In the genomic region with DNA sequence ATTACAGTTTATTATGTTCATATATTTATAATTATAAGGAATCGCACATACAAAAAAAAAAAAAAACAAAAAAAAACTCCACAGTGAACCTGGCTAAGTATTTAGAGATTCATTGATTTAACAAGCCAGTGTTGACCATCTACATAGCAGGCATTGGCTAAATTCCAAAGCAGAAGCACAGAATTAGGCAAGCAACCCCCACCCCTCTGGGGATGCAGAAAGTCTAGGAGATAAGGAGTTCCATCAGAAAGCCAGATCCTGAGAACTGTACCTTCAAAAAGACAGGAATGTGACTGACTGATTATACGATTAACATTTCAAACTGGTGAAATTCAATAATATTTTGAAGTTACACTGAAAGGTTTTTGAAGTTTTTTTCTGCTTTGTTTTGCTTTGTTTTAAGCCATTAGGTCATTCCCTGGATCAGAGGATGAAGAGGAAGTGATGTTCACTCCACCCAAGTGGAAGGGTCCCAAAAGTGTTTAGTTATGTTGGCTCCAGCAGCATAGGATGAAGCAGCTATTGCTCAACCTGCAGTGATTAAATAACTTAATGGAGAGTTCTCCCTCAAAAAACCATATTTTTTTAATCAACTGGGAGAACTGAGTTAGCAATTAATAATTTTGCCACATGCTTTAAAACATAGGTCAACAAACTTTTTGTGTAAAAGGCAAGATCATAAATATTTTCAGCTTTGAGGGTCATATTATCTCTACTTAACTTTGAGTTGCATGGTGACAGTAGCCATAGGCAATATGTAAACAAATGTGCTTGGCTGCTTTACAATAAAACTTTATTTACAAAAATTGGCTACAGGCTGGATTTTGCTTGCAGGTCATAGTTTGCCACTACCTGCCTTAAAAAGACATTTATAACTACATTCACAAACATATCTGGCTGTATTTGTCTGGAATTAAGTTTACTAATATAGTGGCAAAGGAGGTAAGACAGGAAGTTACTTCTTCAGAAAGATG, we compare ENCODE assay signal across 15 cellular contexts. TPM values are rescaled to one million over a fixed set of nuclear protein-coding genes. Genes with fewer than 3 reads are reported as not detected.
DNase-seq lines count a peak whose midpoint lies in the region; ATAC-seq, FAIRE-seq and TF ChIP-seq lines count a peak whose summit lies in the region.
"Had no signal": no experiment of that assay in that cellular context is flagged by ENCODE, and none has a peak within 500 bp of the region (broad histone marks: within the 10 kb centered on the region; RNA-seq: fewer than 3 reads in every experiment).

No MANE protein-coding gene starts in this region.

- H3K27ac Mint-ChIP-seq in astrocyte (ENCODE audit: unreplicated experiment): no peak overlapping the region
- no peak overlapping the region for H3K27ac Mint-ChIP-seq in stimulated activated effector memory CD8-positive, alpha-beta T cell treated with anti-CD3 and anti-CD28 coated beads, Interleukin-12 subunit alpha, Interleukin-12 subunit beta, amount 100 ng/mL, for 72 hours
- H3K27ac Mint-ChIP-seq: activated CD4-positive, alpha-beta T cell treated with anti-CD3 and anti-CD28 coated beads for 36 hours had no signal

- ATAC-seq in heart right ventricle (peak; percentile 85 to 95 (median 94)), GM18870 (IDR thresholded peaks at IDR 0.05; ENCODE audit: unreplicated experiment) (no peak), HG03135 (IDR thresholded peaks at IDR 0.05; ENCODE audit: unreplicated experiment) (no peak)
- no peak for ATAC-seq in stimulated activated effector memory CD8-positive, alpha-beta T cell treated with anti-CD3 and anti-CD28 coated beads, Interleukin-12 subunit alpha, Interleukin-12 subunit beta, amount 100 ng/mL, for 72 hours
- ATAC-seq: activated CD4-positive, alpha-beta T cell treated with anti-CD3 and anti-CD28 coated beads for 36 hours had no signal

- no peaks in the 10 kb centered on the region for H3K9me3 Mint-ChIP-seq in astrocyte (ENCODE audit: unreplicated experiment)
- no peaks in the 10 kb centered on the region for H3K9me3 Mint-ChIP-seq in stimulated activated effector memory CD8-positive, alpha-beta T cell treated with anti-CD3 and anti-CD28 coated beads, Interleukin-12 subunit alpha, Interleukin-12 subunit beta, amount 100 ng/mL, for 72 hours

- H3K4me3 ChIP-seq in astrocyte (ENCODE audit: insufficient read depth, low read depth, low read length): no peak overlapping the region
- no peak overlapping the region for H3K4me3 ChIP-seq in heart right ventricle
- H3K4me3 ChIP-seq: coronary artery had no signal

- H3K27me3 ChIP-seq in astrocyte (ENCODE audit: insufficient read depth, low read length) (no peaks in the 10 kb centered on the region), heart right ventricle (no peaks in the 10 kb centered on the region)

- H3K79me2 ChIP-seq in astrocyte (ENCODE audit: insufficient read depth, low read length): no peaks in the 10 kb centered on the region

- no peaks in the 10 kb centered on the region for H3K27me3 Mint-ChIP-seq in astrocyte (ENCODE audit: low read depth, unreplicated experiment)
- H3K27me3 Mint-ChIP-seq: activated CD4-positive, alpha-beta T cell treated with anti-CD3 and anti-CD28 coated beads for 36 hours had no signal

- H4K20me1 ChIP-seq in astrocyte (ENCODE audit: insufficient read depth, low read length): no peaks in the 10 kb centered on the region

- H3K36me3 ChIP-seq in astrocyte (ENCODE audit: insufficient read depth, low read length) (no peaks in the 10 kb centered on the region), heart right ventricle (peaks cover 0 to 5% (median 0%) of the 10 kb centered on the region in 9 donors)

- peak; percentile 23 for FAIRE-seq in astrocyte (lab: Jason Lieb, UNC)

- TF ChIP-seq CTCF in astrocyte (IDR thresholded peaks at IDR 0.05; ENCODE audit: insufficient read depth, low read depth, low read length) (no peak), heart right ventricle (IDR thresholded peaks at IDR 0.05) (no peak)

- H3K4me1 ChIP-seq in astrocyte (ENCODE audit: insufficient read depth, low read length): peaks cover 4% of the 10 kb centered on the region
- H3K4me1 ChIP-seq in heart right ventricle: peaks cover 0 to 79% (median 31%) of the 10 kb centered on the region in 9 donors

- peak; percentile 39 for DNase-seq in EL
- DNase-seq in astrocyte (ENCODE audit: low read depth): peak; percentile 67
- peak in 1 of 2 donors; percentile 74 for DNase-seq in heart right ventricle
- DNase-seq in pulmonary artery endothelial cell (ENCODE audit: low read depth, low spot score): peak; percentile 54
- no peak for DNase-seq in stimulated activated effector memory CD8-positive, alpha-beta T cell treated with anti-CD3 and anti-CD28 coated beads, Interleukin-12 subunit alpha, Interleukin-12 subunit beta, amount 100 ng/mL, for 72 hours (ENCODE audit: low spot score in 2 of 2)
- DNase-seq in AML-193 (lab: John Stamatoyannopoulos, UW): no peak
- DNase-seq: activated CD4-positive, alpha-beta T cell treated with anti-CD3 and anti-CD28 coated beads for 36 hours; activated effector memory CD4-positive, alpha-beta T cell treated with anti-CD3 and anti-CD28 coated beads, Interleukin-2, amount 50 U/mL, for 16 hours; Calu3; KBM-7; occipital lobe; SHP77 had no signal

- intact Hi-C loops in heart right ventricle (cut with DNase I): loop anchor here in 2 of 10 donors (5.0 kb wide), 1 partner anchor 44 kb away; no protein-coding TSS in a partner anchor

- no peak overlapping the region for H2AFZ ChIP-seq in astrocyte (ENCODE audit: low read depth, low read length)

- no peaks in the 10 kb centered on the region for H3K9me3 ChIP-seq in astrocyte (ENCODE audit: insufficient read depth, low read depth, low read length)
- peaks cover 0 to under 1% (median 0%) of the 10 kb centered on the region in 11 donors for H3K9me3 ChIP-seq in heart right ventricle

- H3K36me3 Mint-ChIP-seq in astrocyte (ENCODE audit: low read depth, unreplicated experiment): peaks cover 3% of the 10 kb centered on the region
- H3K36me3 Mint-ChIP-seq in stimulated activated effector memory CD8-positive, alpha-beta T cell treated with anti-CD3 and anti-CD28 coated beads, Interleukin-12 subunit alpha, Interleukin-12 subunit beta, amount 100 ng/mL, for 72 hours: peaks cover 8% of the 10 kb centered on the region

- 48 to 51% methylated on average over 2 of the region's 2 CpGs for WGBS in heart right ventricle, 2 donors

- peaks cover 17% of the 10 kb centered on the region for H3K4me1 Mint-ChIP-seq in astrocyte (ENCODE audit: low read depth, unreplicated experiment)
- no peaks in the 10 kb centered on the region for H3K4me1 Mint-ChIP-seq in stimulated activated effector memory CD8-positive, alpha-beta T cell treated with anti-CD3 and anti-CD28 coated beads, Interleukin-12 subunit alpha, Interleukin-12 subunit beta, amount 100 ng/mL, for 72 hours

- H3K27ac ChIP-seq in astrocyte (ENCODE audit: low read depth, low read length) (no peak overlapping the region), heart right ventricle (peak overlapping the region; percentile 51 to 81 (median 68))

- H3K9ac ChIP-seq in astrocyte (ENCODE audit: low read length): no peak overlapping the region

- no peak overlapping the region for H3K4me2 ChIP-seq in astrocyte (ENCODE audit: low read length)

- no peak overlapping the region for H3K4me3 Mint-ChIP-seq in astrocyte (ENCODE audit: unreplicated experiment)
- no peak overlapping the region for H3K4me3 Mint-ChIP-seq in stimulated activated effector memory CD8-positive, alpha-beta T cell treated with anti-CD3 and anti-CD28 coated beads, Interleukin-12 subunit alpha, Interleukin-12 subunit beta, amount 100 ng/mL, for 72 hours
- H3K4me3 Mint-ChIP-seq: activated CD4-positive, alpha-beta T cell treated with anti-CD3 and anti-CD28 coated beads for 36 hours had no signal

RNA-seq across cellular contexts. Expression of gene DOCK9, which starts 49.6 kb away (rescaled TPM):
- total RNA-seq in astrocyte (43.5 and 56.3 TPM in 2 replicates), heart right ventricle (10 to 100 TPM; 31.6 to 73.7 (median 43.4) TPM), pulmonary artery endothelial cell (310 and 311 TPM in 2 replicates)
- 10 to 100 TPM; 32.0 to 45.3 TPM for polyA plus RNA-seq in heart right ventricle

Comparison
In these comparisons a context has a peak if more than half of its experiments do, and no peak if none do; other contexts are left out.
1. DNase-seq: peak in EL (single experiment), astrocyte (single experiment) and pulmonary artery endothelial cell (single experiment); none in stimulated activated effector memory CD8-positive, alpha-beta T cell treated with anti-CD3 and anti-CD28 coated beads, Interleukin-12 subunit alpha, Interleukin-12 subunit beta, amount 100 ng/mL, for 72 hours (0 of 2) and AML-193 (0 of 2).
2. ATAC-seq: peak in heart right ventricle (8 of 8); none in stimulated activated effector memory CD8-positive, alpha-beta T cell treated with anti-CD3 and anti-CD28 coated beads, Interleukin-12 subunit alpha, Interleukin-12 subunit beta, amount 100 ng/mL, for 72 hours (single experiment), GM18870 (single experiment) and HG03135 (single experiment).